ENCODE assay signal across 29 cellular contexts in genomic region chr1:162990665-162991064, GRCh38.
"Had no signal": no experiment of that assay in that cellular context is flagged by ENCODE, and none has a peak within 500 bp of the region (broad histone marks: within the 10 kb centered on the region; RNA-seq: fewer than 3 reads in every experiment).

No MANE protein-coding gene starts in this region.

- H3K27me3 ChIP-seq: stomach, testis, thyroid gland, tibial artery, tibial nerve, transverse colon, upper lobe of left lung, upper lobe of right lung, uterus, vagina had no signal

- H3K9me3 ChIP-seq: stomach, suprapubic skin, testis, thoracic aorta, thyroid gland, tibial artery, tibial nerve, transverse colon, upper lobe of left lung, upper lobe of right lung, uterus, vagina had no signal

- H3K4me1 ChIP-seq: stomach, suprapubic skin, thyroid gland, tibial artery, tibial nerve, transverse colon, upper lobe of left lung, upper lobe of right lung, uterus, vagina had no signal

- H3K36me3 Mint-ChIP-seq: stimulated activated effector memory CD8-positive, alpha-beta T cell treated with anti-CD3 and anti-CD28 coated beads, Interleukin-12 subunit alpha, Interleukin-12 subunit beta, amount 100 ng/mL, for 72 hours; stimulated activated memory B cell treated with anti-CD40 and anti-IgM and Interleukin-4, amounts not matched to agents 10 μg/mL and 1 μg/mL and 100 μg/mL, for 72 hours; stimulated activated naive B cell treated with anti-CD40 and anti-IgM and Interleukin-4, amounts not matched to agents 10 μg/mL and 1 μg/mL and 100 μg/mL, for 72 hours; type B pancreatic cell had no signal

- H3K27ac ChIP-seq: stomach, suprapubic skin, testis, thoracic aorta, thyroid gland, tibial artery, tibial nerve, transverse colon, upper lobe of left lung, upper lobe of right lung, uterus, vagina had no signal

- H3K36me3 ChIP-seq: stomach, suprapubic skin, thoracic aorta, thyroid gland, tibial artery, tibial nerve, transverse colon, upper lobe of left lung, upper lobe of right lung, uterus, vagina had no signal

- ATAC-seq: stimulated activated effector memory CD8-positive, alpha-beta T cell treated with anti-CD3 and anti-CD28 coated beads, Interleukin-12 subunit alpha, Interleukin-12 subunit beta, amount 100 ng/mL, for 72 hours; stimulated activated memory B cell treated with anti-CD40 and anti-IgM and Interleukin-4, amounts not matched to agents 10 μg/mL and 1 μg/mL and 100 μg/mL, for 72 hours; stimulated activated naive B cell treated with anti-CD40 and anti-IgM and Interleukin-4, amounts not matched to agents 10 μg/mL and 1 μg/mL and 100 μg/mL, for 72 hours; stimulated activated naive CD8-positive, alpha-beta T cell treated with anti-CD3 and anti-CD28 coated beads, Interleukin-15, amount 100 ng/mL, for 72 hours; stimulated activated naive CD8-positive, alpha-beta T cell treated with anti-CD3 and anti-CD28 coated beads, Interleukin-15, Interleukin-2, amounts not matched to agents 100 U/mL and 50 U/mL, for 24 hours; upper lobe of right lung had no signal

- DNase-seq: stimulated activated CD4-positive, alpha-beta T cell treated with anti-CD3 and anti-CD28 coated beads, Interleukin-2, amount 100 ng/mL, for 48 hours; stimulated activated CD4-positive, alpha-beta T cell treated with anti-CD3 and anti-CD28 coated beads, Interleukin-4, amount 100 ng/mL, for 1 hour; stimulated activated CD4-positive, alpha-beta T cell treated with anti-CD3 and anti-CD28 coated beads, Interleukin-4, amount 100 ng/mL, for 24 hours; stimulated activated CD4-positive, alpha-beta T cell treated with anti-CD3 and anti-CD28 coated beads, Interleukin-4, amount 100 ng/mL, for 4 hours; stimulated activated CD8-positive, alpha-beta memory T cell treated with anti-CD3 and anti-CD28 coated beads, Interleukin-4, amount 100 ng/mL, for 48 hours; stimulated activated naive B cell treated with anti-CD40 and anti-IgM and Interleukin-4, amounts not matched to agents 10 μg/mL and 1 μg/mL and 100 μg/mL, for 72 hours; stimulated activated naive CD4-positive, alpha-beta T cell; stimulated activated naive CD4-positive, alpha-beta T cell treated with Interleukin-2 at 50 U/mL for 16 hours; stimulated activated naive CD8-positive, alpha-beta T cell treated with anti-CD3 and anti-CD28 coated beads, Interleukin-15, amount 100 ng/mL, for 72 hours; stimulated activated naive CD8-positive, alpha-beta T cell treated with anti-CD3 and anti-CD28 coated beads, Interleukin-15, Interleukin-2, amounts not matched to agents 100 U/mL and 50 U/mL, for 24 hours; stomach; substantia nigra; testis; thyroid gland; tibial artery; transverse colon; trophoblast cell; upper lobe of left lung; upper lobe of right lung; uterus had no signal

- H3K27ac Mint-ChIP-seq: stimulated activated effector memory CD8-positive, alpha-beta T cell treated with anti-CD3 and anti-CD28 coated beads, Interleukin-12 subunit alpha, Interleukin-12 subunit beta, amount 100 ng/mL, for 72 hours; stimulated activated memory B cell treated with anti-CD40 and anti-IgM and Interleukin-4, amounts not matched to agents 10 μg/mL and 1 μg/mL and 100 μg/mL, for 72 hours; stimulated activated naive B cell treated with anti-CD40 and anti-IgM and Interleukin-4, amounts not matched to agents 10 μg/mL and 1 μg/mL and 100 μg/mL, for 72 hours; stimulated activated naive CD8-positive, alpha-beta T cell treated with anti-CD3 and anti-CD28 coated beads, Interleukin-15, amount 100 ng/mL, for 72 hours; stimulated activated naive CD8-positive, alpha-beta T cell treated with anti-CD3 and anti-CD28 coated beads, Interleukin-15, Interleukin-2, amounts not matched to agents 100 ng/mL and 50 ng/mL, for 24 hours; type B pancreatic cell had no signal

- H3K4me3 ChIP-seq: stomach, suprapubic skin, testis, thoracic aorta, thyroid gland, tibial artery, tibial nerve, transverse colon, upper lobe of left lung, upper lobe of right lung, uterus, vagina had no signal

- H3K4me3 Mint-ChIP-seq: stimulated activated effector memory CD8-positive, alpha-beta T cell treated with anti-CD3 and anti-CD28 coated beads, Interleukin-12 subunit alpha, Interleukin-12 subunit beta, amount 100 ng/mL, for 72 hours; stimulated activated memory B cell treated with anti-CD40 and anti-IgM and Interleukin-4, amounts not matched to agents 10 μg/mL and 1 μg/mL and 100 μg/mL, for 72 hours; stimulated activated naive B cell treated with anti-CD40 and anti-IgM and Interleukin-4, amounts not matched to agents 10 μg/mL and 1 μg/mL and 100 μg/mL, for 72 hours; stimulated activated naive CD8-positive, alpha-beta T cell treated with anti-CD3 and anti-CD28 coated beads, Interleukin-15, amount 100 ng/mL, for 72 hours; stimulated activated naive CD8-positive, alpha-beta T cell treated with anti-CD3 and anti-CD28 coated beads, Interleukin-15, Interleukin-2, amounts not matched to agents 100 ng/mL and 50 ng/mL, for 24 hours; type B pancreatic cell had no signal

- H3K27me3 Mint-ChIP-seq: stimulated activated naive B cell treated with anti-CD40 and anti-IgM and Interleukin-4, amounts not matched to agents 10 μg/mL and 1 μg/mL and 100 μg/mL, for 72 hours; type B pancreatic cell had no signal

- H3K9me3 Mint-ChIP-seq: stimulated activated memory B cell treated with anti-CD40 and anti-IgM and Interleukin-4, amounts not matched to agents 10 μg/mL and 1 μg/mL and 100 μg/mL, for 72 hours; stimulated activated naive B cell treated with anti-CD40 and anti-IgM and Interleukin-4, amounts not matched to agents 10 μg/mL and 1 μg/mL and 100 μg/mL, for 72 hours; stimulated activated naive CD8-positive, alpha-beta T cell treated with anti-CD3 and anti-CD28 coated beads, Interleukin-15, amount 100 ng/mL, for 72 hours; stimulated activated naive CD8-positive, alpha-beta T cell treated with anti-CD3 and anti-CD28 coated beads, Interleukin-15, Interleukin-2, amounts not matched to agents 100 ng/mL and 50 ng/mL, for 24 hours; type B pancreatic cell had no signal

- H3K4me1 Mint-ChIP-seq: stimulated activated effector memory CD8-positive, alpha-beta T cell treated with anti-CD3 and anti-CD28 coated beads, Interleukin-12 subunit alpha, Interleukin-12 subunit beta, amount 100 ng/mL, for 72 hours; stimulated activated memory B cell treated with anti-CD40 and anti-IgM and Interleukin-4, amounts not matched to agents 10 μg/mL and 1 μg/mL and 100 μg/mL, for 72 hours; stimulated activated naive B cell treated with anti-CD40 and anti-IgM and Interleukin-4, amounts not matched to agents 10 μg/mL and 1 μg/mL and 100 μg/mL, for 72 hours; stimulated activated naive CD8-positive, alpha-beta T cell treated with anti-CD3 and anti-CD28 coated beads, Interleukin-15, amount 100 ng/mL, for 72 hours had no signal

- FAIRE-seq: urothelium cell line had no signal
